In the genomic region with DNA sequence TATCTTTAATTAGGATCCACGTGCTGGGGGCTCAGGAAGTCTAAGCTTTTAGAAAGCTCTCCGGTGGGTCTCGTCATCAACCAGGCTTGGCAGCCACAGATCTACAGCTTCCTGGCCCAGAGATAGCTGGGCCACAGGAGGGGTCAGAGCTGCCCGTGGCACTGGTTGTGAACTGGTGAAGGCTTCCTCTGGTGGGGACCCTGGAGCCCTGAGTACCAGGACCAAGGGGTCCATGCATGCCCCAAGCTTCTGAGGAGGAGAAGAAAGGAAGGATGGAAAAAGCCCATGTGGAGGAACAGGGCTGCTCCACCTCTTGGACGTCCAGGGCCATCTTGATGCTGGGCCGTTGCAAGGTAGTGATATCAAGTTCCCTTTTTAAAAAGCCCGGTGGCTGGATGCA, we compare ENCODE assay signal across 27 cellular contexts. TPM values are rescaled to one million over a fixed set of nuclear protein-coding genes. Genes with fewer than 3 reads are reported as not detected.
A peak's percentile ranks its signal among the peaks of the same experiment; 100 is the strongest.
DNase-seq lines count a peak whose midpoint lies in the region; ATAC-seq and TF ChIP-seq lines count a peak whose summit lies in the region.
"Had no signal": no experiment of that assay in that cellular context is flagged by ENCODE, and none has a peak within 500 bp of the region (broad histone marks: within the 10 kb centered on the region; RNA-seq: fewer than 3 reads in every experiment).

No MANE protein-coding gene starts in this region.

- no peaks in the 10 kb centered on the region for H3K36me3 ChIP-seq in GM23248 (ENCODE audit: low read depth)
- no peaks in the 10 kb centered on the region for H3K36me3 ChIP-seq in PC-9 (ENCODE audit: low read depth)
- H3K36me3 ChIP-seq in esophagus (ENCODE audit: control insufficient read depth in 2 of 2, insufficient read depth in 2 of 2, low read length in 1 of 2), result no peaks in the 10 kb centered on the region
- H3K36me3 ChIP-seq in skeletal muscle tissue (ENCODE audit: control insufficient read depth in 3 of 3, insufficient read depth in 3 of 3, low read length in 3 of 3), result no peaks in the 10 kb centered on the region
- H3K36me3 ChIP-seq: ascending aorta, sigmoid colon, upper lobe of left lung had no signal

- peak overlapping the region; percentile 59 for H3K4me2 ChIP-seq in GM23248 (ENCODE audit: unreplicated experiment)
- H3K4me2 ChIP-seq in PC-9, result peak overlapping the region; percentile 73
- H3K4me2 ChIP-seq: GM23338 had no signal

- TF ChIP-seq CTCF in PC-9 (conservative IDR thresholded peaks at IDR 0.05) (no peak), dorsolateral prefrontal cortex (IDR thresholded peaks at IDR 0.05 in 54 of 56, conservative IDR thresholded peaks at IDR 0.05 in 2 of 56; ENCODE audit: low read depth in 1 of 56, partially characterized antibody in 56 of 56) (no peak)

- H3K9me3 ChIP-seq in GM23248 (ENCODE audit: low read depth), result no peaks in the 10 kb centered on the region
- no peaks in the 10 kb centered on the region for H3K9me3 ChIP-seq in PC-9 (ENCODE audit: insufficient read depth, low read depth)
- no peaks in the 10 kb centered on the region for H3K9me3 ChIP-seq in esophagus (ENCODE audit: control insufficient read depth in 2 of 2, insufficient read depth in 1 of 2, low read depth in 1 of 2, low read length in 1 of 2)
- H3K9me3 ChIP-seq in skeletal muscle tissue (ENCODE audit: control insufficient read depth in 3 of 3, low read length in 3 of 3), result no peaks in the 10 kb centered on the region
- H3K9me3 ChIP-seq: ascending aorta, Caco-2, sigmoid colon, upper lobe of left lung had no signal

- H3K79me2 ChIP-seq in GM23248 (ENCODE audit: insufficient read depth) (no peaks in the 10 kb centered on the region), PC-9 (ENCODE audit: low read depth) (0 out of 2 replicates have a peak, but pooled peaks cover 4% of the 10 kb centered on the region)

- H3F3A ChIP-seq in GM23248 (ENCODE audit: insufficient read depth) (peaks cover 51% of the 10 kb centered on the region), PC-9 (ENCODE audit: insufficient read depth, low read depth) (peaks cover 46% of the 10 kb centered on the region)

- H3K4me1 ChIP-seq in GM23248 (ENCODE audit: insufficient read depth), result peaks cover 68% of the 10 kb centered on the region
- peaks cover 52% of the 10 kb centered on the region for H3K4me1 ChIP-seq in PC-9 (replicated peaks; ENCODE audit: insufficient read depth)
- H3K4me1 ChIP-seq in esophagus (ENCODE audit: control insufficient read depth in 2 of 2, insufficient read depth in 2 of 2, low read length in 1 of 2), result peaks cover 0 to 34% of the 10 kb centered on the region in 2 donors
- H3K4me1 ChIP-seq in skeletal muscle tissue (ENCODE audit: control insufficient read depth in 3 of 3, insufficient read depth in 3 of 3, low read length in 3 of 3), result peaks cover 9 to 44% (median 25%) of the 10 kb centered on the region in 3 donors

- CTCF ChIA-PET in PC-9 (lab: Charles Lee), result interaction anchor here (0.6 to 1.6 kb wide), 2 partner anchors 103 to 270 kb away, joined by 3 to 10 read pairs; a partner anchor contains a TSS

- ATAC-seq in HG02759 (IDR thresholded peaks at IDR 0.05; ENCODE audit: unreplicated experiment), result no peak
- ATAC-seq: GM23338; left lobe of liver; stimulated activated effector memory CD8-positive, alpha-beta T cell treated with anti-CD3 and anti-CD28 coated beads, Interleukin-12 subunit alpha, Interleukin-12 subunit beta, amount 100 ng/mL, for 72 hours had no signal

- no peak overlapping the region for H2AFZ ChIP-seq in GM23248
- no peak overlapping the region for H2AFZ ChIP-seq in PC-9
- H2AFZ ChIP-seq: GM23338 had no signal

- no peak for DNase-seq in GM23248
- DNase-seq in PC-9, result no peak
- no peak for DNase-seq in SIG-M5 treated with dmso at 0.1 percent for 504 hours (lab: John Stamatoyannopoulos, UW; ENCODE audit: unreplicated experiment)
- DNase-seq in dorsolateral prefrontal cortex, result no peak
- DNase-seq in activated T-helper 1 cell treated with anti-CD3 and anti-CD28 coated beads, Interleukin-12 subunit alpha, Interleukin-12 subunit beta, Interleukin-2, Interleukin-4 antibody, amounts not matched to agents 30 ng/mL and 10 ng/mL and 1 ng/mL, durations not matched to agents 14 hours and 24 hours and 36 hours (ENCODE audit: low spot score), result no peak
- DNase-seq: activated CD4-positive, CD25-positive, alpha-beta regulatory T cell; activated T-cell treated with anti-CD3 and anti-CD28 coated beads, Interleukin-2, amount 50 U/mL, for 48 hours; Caco-2; central memory CD4-positive, alpha-beta T cell; DMS79; KBM-7; NCI-H1105; NCI-H187; NCI-H446 treated with DMSO at 0.1 percent for 48 hours; NCI-H82; stimulated activated CD4-positive, alpha-beta T cell treated with anti-CD3 and anti-CD28 coated beads, Interleukin-15, amount 100 ng/mL, for 24 hours had no signal

- H3K27me3 Mint-ChIP-seq in activated T-helper 1 cell treated with anti-CD3 and anti-CD28 coated beads, Interleukin-12 subunit alpha, Interleukin-12 subunit beta, Interleukin-2, Interleukin-4 antibody, amounts not matched to agents 30 ng/mL and 10 ng/mL and 1 ng/mL, durations not matched to agents 14 hours and 24 hours and 36 hours (ENCODE audit: insufficient read depth), result peaks cover 8% of the 10 kb centered on the region

- no peak overlapping the region; the same call in 1 of the 2 replicates for H3K27ac ChIP-seq in GM23248
- H3K27ac ChIP-seq in PC-9, result peak overlapping the region; percentile 81
- H3K27ac ChIP-seq in esophagus (ENCODE audit: low read depth in 2 of 2, low read length in 1 of 2), result peak overlapping the region; percentile 7 to 86
- peak overlapping the region; percentile 40 for H3K27ac ChIP-seq in skeletal muscle tissue (ENCODE audit: low read depth, low read length)
- H3K27ac ChIP-seq in dorsolateral prefrontal cortex, result no peak overlapping the region
- H3K27ac ChIP-seq: upper lobe of left lung had no signal

- H3K27ac Mint-ChIP-seq in activated T-helper 1 cell treated with anti-CD3 and anti-CD28 coated beads, Interleukin-12 subunit alpha, Interleukin-12 subunit beta, Interleukin-2, Interleukin-4 antibody, amounts not matched to agents 30 ng/mL and 10 ng/mL and 1 ng/mL, durations not matched to agents 14 hours and 24 hours and 36 hours, result no peak overlapping the region
- H3K27ac Mint-ChIP-seq: CD14-positive monocyte; GM23338; stimulated activated effector memory CD8-positive, alpha-beta T cell treated with anti-CD3 and anti-CD28 coated beads, Interleukin-12 subunit alpha, Interleukin-12 subunit beta, amount 100 ng/mL, for 72 hours had no signal

- WGBS in GM23248 (ENCODE audit: low coverage in 1 of 2, low lambda C conversion rate in 2 of 2, missing lambda C conversion rate in 2 of 2), 2 experiments, result 73 to 80% methylated on average over 7 of the region's 7 CpGs
- WGBS in esophagus, 2 donors, result 81 to 84% methylated on average over 7 of the region's 7 CpGs

- peaks cover 75% of the 10 kb centered on the region for H3K4me1 Mint-ChIP-seq in activated T-helper 1 cell treated with anti-CD3 and anti-CD28 coated beads, Interleukin-12 subunit alpha, Interleukin-12 subunit beta, Interleukin-2, Interleukin-4 antibody, amounts not matched to agents 30 ng/mL and 10 ng/mL and 1 ng/mL, durations not matched to agents 14 hours and 24 hours and 36 hours (ENCODE audit: low read depth)

- peaks cover 4% of the 10 kb centered on the region for H3K36me3 Mint-ChIP-seq in activated T-helper 1 cell treated with anti-CD3 and anti-CD28 coated beads, Interleukin-12 subunit alpha, Interleukin-12 subunit beta, Interleukin-2, Interleukin-4 antibody, amounts not matched to agents 30 ng/mL and 10 ng/mL and 1 ng/mL, durations not matched to agents 14 hours and 24 hours and 36 hours (ENCODE audit: low read depth)

- H3K4me3 ChIP-seq in GM23248 (no peak overlapping the region), PC-9 (no peak overlapping the region), esophagus (ENCODE audit: low read depth in 1 of 2, low read length in 2 of 2) (no peak overlapping the region), skeletal muscle tissue (ENCODE audit: low read length in 3 of 3) (no peak overlapping the region), dorsolateral prefrontal cortex (no peak overlapping the region)
- H3K4me3 ChIP-seq: ascending aorta, GM23338, sigmoid colon, SK-N-MC, upper lobe of left lung had no signal

- no peaks in the 10 kb centered on the region for H3K27me3 ChIP-seq in GM23248 (replicated peaks; ENCODE audit: insufficient read depth)
- no peaks in the 10 kb centered on the region for H3K27me3 ChIP-seq in PC-9 (ENCODE audit: insufficient read depth, low read depth)
- H3K27me3 ChIP-seq in esophagus (ENCODE audit: control insufficient read depth in 1 of 2, insufficient read depth in 2 of 2, low read length in 2 of 2), result no peaks in the 10 kb centered on the region
- peaks cover 0 to 3% (median 0%) of the 10 kb centered on the region in 3 donors for H3K27me3 ChIP-seq in skeletal muscle tissue (ENCODE audit: control insufficient read depth in 3 of 3, insufficient read depth in 3 of 3, low read length in 3 of 3)
- peaks cover 0 to 5% (median 0%) of the 10 kb centered on the region in 45 donors for H3K27me3 ChIP-seq in dorsolateral prefrontal cortex
- H3K27me3 ChIP-seq: ascending aorta, sigmoid colon, upper lobe of left lung had no signal

- H4K20me1 ChIP-seq in GM23248 (ENCODE audit: insufficient read depth) (no peaks in the 10 kb centered on the region), PC-9 (ENCODE audit: insufficient read depth) (no peaks in the 10 kb centered on the region)

- POLR2A ChIA-PET in PC-9 (lab: Charles Lee; ENCODE audit: unreplicated experiment), result interaction anchor here (0.5 to 1.1 kb wide), 3 partner anchors 102 to 673 kb away, joined by 3 to 9 read pairs (median 5); a partner anchor contains a TSS

- in situ Hi-C loops in GM23248 (cut with MboI), result no loop called here

- no TSS peak for BruUV-seq in PC-9 (replicated peaks; lab: Mats Ljungman, UMichigan)

- H3K9me2 ChIP-seq in GM23248 (ENCODE audit: insufficient read depth), result no peaks in the 10 kb centered on the region
- H3K9me2 ChIP-seq in PC-9 (ENCODE audit: insufficient read depth), result no peaks in the 10 kb centered on the region

- intact Hi-C loops in PC-9 (cut with micrococcal nuclease; ENCODE audit: unreplicated experiment), result loop anchor here (2.0 kb wide), 1 partner anchor 158 kb away; no protein-coding TSS in a partner anchor
- intact Hi-C loops in dorsolateral prefrontal cortex (cut with DNase I), result loop anchor here in 1 of 2 donors (5.0 kb wide), 1 partner anchor 386 kb away; no protein-coding TSS in a partner anchor
- intact Hi-C loops in activated T-helper 1 cell treated with anti-CD3 and anti-CD28 coated beads, Interleukin-12 subunit alpha, Interleukin-12 subunit beta, Interleukin-2, Interleukin-4 antibody, amounts not matched to agents 30 ng/mL and 10 ng/mL and 1 ng/mL, durations not matched to agents 14 hours and 24 hours and 36 hours (cut with micrococcal nuclease), result no loop called here

- no peak overlapping the region for H3K4me3 Mint-ChIP-seq in activated T-helper 1 cell treated with anti-CD3 and anti-CD28 coated beads, Interleukin-12 subunit alpha, Interleukin-12 subunit beta, Interleukin-2, Interleukin-4 antibody, amounts not matched to agents 30 ng/mL and 10 ng/mL and 1 ng/mL, durations not matched to agents 14 hours and 24 hours and 36 hours
- H3K4me3 Mint-ChIP-seq: GM23338; stimulated activated effector memory CD8-positive, alpha-beta T cell treated with anti-CD3 and anti-CD28 coated beads, Interleukin-12 subunit alpha, Interleukin-12 subunit beta, amount 100 ng/mL, for 72 hours had no signal

- H3K9ac ChIP-seq in GM23248 (no peak overlapping the region), skeletal muscle tissue (ENCODE audit: low read depth in 1 of 3, low read length in 3 of 3) (no peak overlapping the region)

- H3K9me3 Mint-ChIP-seq in activated T-helper 1 cell treated with anti-CD3 and anti-CD28 coated beads, Interleukin-12 subunit alpha, Interleukin-12 subunit beta, Interleukin-2, Interleukin-4 antibody, amounts not matched to agents 30 ng/mL and 10 ng/mL and 1 ng/mL, durations not matched to agents 14 hours and 24 hours and 36 hours, result no peaks in the 10 kb centered on the region
- H3K9me3 Mint-ChIP-seq: GM23338; stimulated activated effector memory CD8-positive, alpha-beta T cell treated with anti-CD3 and anti-CD28 coated beads, Interleukin-12 subunit alpha, Interleukin-12 subunit beta, amount 100 ng/mL, for 72 hours had no signal

RNA-seq across cellular contexts. Expression of a gene that starts 13.3 kb away (rescaled TPM):
- 8.5 and 20.6 TPM in 2 replicates for total RNA-seq in GM23248 (2014; rRNA removed; shearing (Covaris generic))
- polyA plus RNA-seq in GM23248 (2016; fragmentation: Nextera tagmentation; extraction: Ambion mirVana), result 11.9 and 12.8 TPM in 2 replicates
- 29.0 and 38.0 TPM in 2 replicates for total RNA-seq in PC-9 (2021)
- 10 to 100 TPM in 1 of 2 donors, 1 to 10 TPM in 1; 9.1 to 11.3 TPM for polyA plus RNA-seq in esophagus
- total RNA-seq in skeletal muscle tissue, result 5.7 TPM
- total RNA-seq in dorsolateral prefrontal cortex, result 1 to 10 TPM in 113 of 120 experiments, under 1 TPM in 7; 0.69 to 7.9 (median 3.0) TPM
- 49.8 and 55.7 TPM in 2 replicates for total RNA-seq in activated T-helper 1 cell treated with anti-CD3 and anti-CD28 coated beads, Interleukin-12 subunit alpha, Interleukin-12 subunit beta, Interleukin-2, Interleukin-4 antibody, amounts not matched to agents 30 ng/mL and 10 ng/mL and 1 ng/mL, durations not matched to agents 14 hours and 24 hours and 36 hours
- total RNA-seq: ascending aorta had no signal

Comparison
In these comparisons a context has a peak if more than half of its experiments do, and no peak if none do; other contexts are left out.
1. H3K27ac ChIP-seq: peak in PC-9 (single experiment), esophagus (2 of 2) and skeletal muscle tissue (single experiment); none in GM23248 (single experiment) and dorsolateral prefrontal cortex (0 of 59).